Comparison of ENCODE assay signal across 23 cellular contexts in genomic region chr2:240597419-240598181, GRCh38. TPM values are rescaled to one million over a fixed set of nuclear protein-coding genes. Genes with fewer than 3 reads are reported as not detected.
DNase-seq lines count a peak whose midpoint lies in the region; ATAC-seq and TF ChIP-seq lines count a peak whose summit lies in the region.
"Had no signal": no experiment of that assay in that cellular context is flagged by ENCODE, and none has a peak within 500 bp of the region (broad histone marks: within the 10 kb centered on the region; RNA-seq: fewer than 3 reads in every experiment).

No MANE protein-coding gene starts in this region.

- WGBS in aorta, 2 donors, result 88 to 90% methylated on average over 20 to 22 of the region's 22 CpGs

- H3K4me3 Mint-ChIP-seq in activated naive CD8-positive, alpha-beta T cell treated with anti-CD3 and anti-CD28 coated beads, Interleukin-2, amount 10 ng/mL, durations not matched to agents 7 days and 5 days, result no peak overlapping the region
- H3K4me3 Mint-ChIP-seq in activated naive CD8-positive, alpha-beta T cell treated with anti-CD3 and anti-CD28 coated beads for 36 hours, result no peak overlapping the region
- H3K4me3 Mint-ChIP-seq in GM23338, result no peak overlapping the region
- H3K4me3 Mint-ChIP-seq: activated CD4-positive, alpha-beta T cell treated with anti-CD3 and anti-CD28 coated beads, Interleukin-2, amount 10 ng/mL, durations not matched to agents 7 days and 5 days; IgD-negative memory B cell; nephron progenitor cell had no signal

- H3K36me3 ChIP-seq in muscle layer of colon (ENCODE audit: insufficient read depth, low read length), result peaks cover 16% of the 10 kb centered on the region
- H3K36me3 ChIP-seq in aorta (ENCODE audit: control insufficient read depth in 1 of 2, insufficient read depth in 2 of 2, low read length in 1 of 2), result no peaks in the 10 kb centered on the region
- no peaks in the 10 kb centered on the region for H3K36me3 ChIP-seq in GM23338 (ENCODE audit: insufficient read depth)

- H3K9me3 ChIP-seq in muscle layer of colon (ENCODE audit: low read length), result no peaks in the 10 kb centered on the region
- no peaks in the 10 kb centered on the region for H3K9me3 ChIP-seq in aorta (ENCODE audit: control insufficient read depth, low read length)
- H3K9me3 ChIP-seq: heart right ventricle, mucosa of descending colon had no signal

- intact Hi-C loops in Right ventricle myocardium superior (cut with DNase I), result no loop called here
- intact Hi-C loops in aorta (cut with DNase I), result no loop called here

- H3K27me3 ChIP-seq in muscle layer of colon (ENCODE audit: control insufficient read depth in 1 of 2, insufficient read depth in 2 of 2, low read length in 2 of 2) (no peaks in the 10 kb centered on the region), aorta (ENCODE audit: control insufficient read depth in 1 of 2, insufficient read depth in 2 of 2, low read length in 1 of 2) (no peaks in the 10 kb centered on the region), GM23338 (ENCODE audit: insufficient read depth) (no peaks in the 10 kb centered on the region)
- H3K27me3 ChIP-seq: heart right ventricle had no signal

- H3K4me1 Mint-ChIP-seq in activated naive CD8-positive, alpha-beta T cell treated with anti-CD3 and anti-CD28 coated beads, Interleukin-2, amount 10 ng/mL, durations not matched to agents 7 days and 5 days, result no peaks in the 10 kb centered on the region
- H3K4me1 Mint-ChIP-seq in activated naive CD8-positive, alpha-beta T cell treated with anti-CD3 and anti-CD28 coated beads for 36 hours, result no peaks in the 10 kb centered on the region
- H3K4me1 Mint-ChIP-seq in GM23338, result no peaks in the 10 kb centered on the region; the same call in 2 of the 3 replicates
- H3K4me1 Mint-ChIP-seq: activated CD4-positive, alpha-beta T cell treated with anti-CD3 and anti-CD28 coated beads, Interleukin-2, amount 10 ng/mL, durations not matched to agents 7 days and 5 days; IgD-negative memory B cell; nephron progenitor cell had no signal

- no peaks in the 10 kb centered on the region for H3K36me3 Mint-ChIP-seq in activated naive CD8-positive, alpha-beta T cell treated with anti-CD3 and anti-CD28 coated beads, Interleukin-2, amount 10 ng/mL, durations not matched to agents 7 days and 5 days
- H3K36me3 Mint-ChIP-seq in activated naive CD8-positive, alpha-beta T cell treated with anti-CD3 and anti-CD28 coated beads for 36 hours, result no peaks in the 10 kb centered on the region
- H3K36me3 Mint-ChIP-seq in GM23338 (ENCODE audit: low read depth), result peaks cover 2% of the 10 kb centered on the region; the same call in 2 of the 3 replicates

- no peak for ATAC-seq in activated naive CD8-positive, alpha-beta T cell treated with anti-CD3 and anti-CD28 coated beads, Interleukin-2, amount 10 ng/mL, durations not matched to agents 7 days and 5 days (ENCODE audit: low read depth)
- ATAC-seq in Right ventricle myocardium superior (ENCODE audit: poor library complexity) (no peak), aorta (ENCODE audit: low FRiP score) (no peak), GM23338 (no peak), GM21786 (IDR thresholded peaks at IDR 0.05; ENCODE audit: unreplicated experiment) (no peak)
- ATAC-seq: left colon, mucosa of descending colon, SK-N-SH treated with all-trans-retinoic acid at 6 μM for 48 hours had no signal

- no peaks in the 10 kb centered on the region for H3K9me3 Mint-ChIP-seq in activated naive CD8-positive, alpha-beta T cell treated with anti-CD3 and anti-CD28 coated beads, Interleukin-2, amount 10 ng/mL, durations not matched to agents 7 days and 5 days
- H3K9me3 Mint-ChIP-seq in activated naive CD8-positive, alpha-beta T cell treated with anti-CD3 and anti-CD28 coated beads for 36 hours, result no peaks in the 10 kb centered on the region
- no peaks in the 10 kb centered on the region for H3K9me3 Mint-ChIP-seq in GM23338
- H3K9me3 Mint-ChIP-seq: activated CD4-positive, alpha-beta T cell treated with anti-CD3 and anti-CD28 coated beads, Interleukin-2, amount 10 ng/mL, durations not matched to agents 7 days and 5 days; activated T-helper 2 cell treated with anti-CD3 and anti-CD28 coated beads, Interferon-gamma antibody, Interleukin-2, Interleukin-4, amounts not matched to agents 10 μg/mL and 5 μg/mL and 100 μg/mL, durations not matched to agents 14 hours and 24 hours and 36 hours; IgD-negative memory B cell; nephron progenitor cell had no signal

- H3K4me2 ChIP-seq in GM23338, result no peak overlapping the region

- H3K4me3 ChIP-seq in muscle layer of colon (ENCODE audit: low read depth in 1 of 2, low read length in 2 of 2) (no peak overlapping the region), aorta (ENCODE audit: low read length in 2 of 2) (no peak overlapping the region), GM23338 (no peak overlapping the region)
- H3K4me3 ChIP-seq: mucosa of descending colon had no signal

- H3K79me2 ChIP-seq in GM23338 (replicated peaks; ENCODE audit: insufficient read depth), result peaks cover 3% of the 10 kb centered on the region

- H4K20me1 ChIP-seq in GM23338 (replicated peaks; ENCODE audit: insufficient read depth), result peaks cover 3% of the 10 kb centered on the region

- H3K27ac ChIP-seq in muscle layer of colon (ENCODE audit: low read depth, low read length) (peak overlapping the region; percentile 49), aorta (ENCODE audit: low read depth in 1 of 2, low read length in 2 of 2) (no peak overlapping the region), GM23338 (ENCODE audit: low read depth) (no peak overlapping the region)

- no peaks in the 10 kb centered on the region for H3K27me3 Mint-ChIP-seq in activated naive CD8-positive, alpha-beta T cell treated with anti-CD3 and anti-CD28 coated beads, Interleukin-2, amount 10 ng/mL, durations not matched to agents 7 days and 5 days
- no peaks in the 10 kb centered on the region for H3K27me3 Mint-ChIP-seq in activated naive CD8-positive, alpha-beta T cell treated with anti-CD3 and anti-CD28 coated beads for 36 hours
- peaks cover 1% of the 10 kb centered on the region for H3K27me3 Mint-ChIP-seq in GM23338 (ENCODE audit: insufficient read depth, low read depth, poor library complexity)
- H3K27me3 Mint-ChIP-seq: activated CD4-positive, alpha-beta T cell treated with anti-CD3 and anti-CD28 coated beads, Interleukin-2, amount 10 ng/mL, durations not matched to agents 7 days and 5 days; IgD-negative memory B cell had no signal

- H2AFZ ChIP-seq in GM23338, result no peak overlapping the region

- POLR2A ChIA-PET in activated naive CD8-positive, alpha-beta T cell treated with anti-CD3 and anti-CD28 coated beads, Interleukin-2, amount 10 ng/mL, durations not matched to agents 7 days and 5 days (lab: Charles Lee), result interaction anchor here (2.2 kb wide), 1 partner anchor 11 kb away, joined by 5 read pairs; the partner anchor contains the start of gene CAPN10

- no peaks in the 10 kb centered on the region for H3K9me2 ChIP-seq in GM23338 (ENCODE audit: insufficient read depth)

- H3K4me1 ChIP-seq in muscle layer of colon (ENCODE audit: insufficient read depth, low read length), result peaks cover 34% of the 10 kb centered on the region
- no peaks in the 10 kb centered on the region for H3K4me1 ChIP-seq in aorta (ENCODE audit: control insufficient read depth in 1 of 2, insufficient read depth in 2 of 2, low read length in 2 of 2)
- H3K4me1 ChIP-seq in GM23338 (ENCODE audit: insufficient read depth), result no peaks in the 10 kb centered on the region

- no peak overlapping the region for H3K27ac Mint-ChIP-seq in activated naive CD8-positive, alpha-beta T cell treated with anti-CD3 and anti-CD28 coated beads, Interleukin-2, amount 10 ng/mL, durations not matched to agents 7 days and 5 days
- no peak overlapping the region for H3K27ac Mint-ChIP-seq in activated naive CD8-positive, alpha-beta T cell treated with anti-CD3 and anti-CD28 coated beads for 36 hours
- no peak overlapping the region for H3K27ac Mint-ChIP-seq in GM23338
- H3K27ac Mint-ChIP-seq: activated CD4-positive, alpha-beta T cell treated with anti-CD3 and anti-CD28 coated beads, Interleukin-2, amount 10 ng/mL, durations not matched to agents 7 days and 5 days; activated T-helper 2 cell treated with anti-CD3 and anti-CD28 coated beads, Interferon-gamma antibody, Interleukin-2, Interleukin-4, amounts not matched to agents 10 μg/mL and 5 μg/mL and 100 μg/mL, durations not matched to agents 14 hours and 24 hours and 36 hours; IgD-negative memory B cell; nephron progenitor cell had no signal

- no peak overlapping the region for H3K9ac ChIP-seq in muscle layer of colon (ENCODE audit: low read length)

- no peaks in the 10 kb centered on the region for H3F3A ChIP-seq in GM23338 (replicated peaks; ENCODE audit: low read depth)

- peak; percentile 24 for DNase-seq in activated naive CD8-positive, alpha-beta T cell treated with anti-CD3 and anti-CD28 coated beads, Interleukin-2, amount 10 ng/mL, durations not matched to agents 7 days and 5 days
- DNase-seq in activated naive CD8-positive, alpha-beta T cell treated with anti-CD3 and anti-CD28 coated beads for 36 hours, result no peak
- DNase-seq in Right ventricle myocardium superior, result peak; percentile 37
- peak; percentile 41 to 72 for DNase-seq in aorta
- no peak for DNase-seq in activated gamma-delta T cell treated with Interleukin-2 at 50 U/mL for 16 hours
- no peak for DNase-seq in GM23338 (ENCODE audit: low spot score)
- DNase-seq: activated CD4-positive, alpha-beta T cell treated with anti-CD3 and anti-CD28 coated beads, Interleukin-2, amount 10 ng/mL, durations not matched to agents 7 days and 5 days; DMS 273 treated with DMSO at 0.1 percent for 48 hours; effector CD8-positive, alpha-beta T cell; erythroblast; NCI-H1092 treated with DMSO at 0.1 percent for 48 hours; NCI-H1930; NCI-H526 treated with DMSO at 0.1 percent for 48 hours; nephron progenitor cell; RPMI8226 had no signal

- TF ChIP-seq CTCF in GM23338 (conservative IDR thresholded peaks at IDR 0.05; ENCODE audit: low read depth in 2 of 2), result no peak

RNA-seq across cellular contexts. Expression of gene CAPN10, which starts 11.1 kb away (rescaled TPM):
- 10 to 100 TPM; 72.3 to 74.2 TPM for total RNA-seq in activated naive CD8-positive, alpha-beta T cell treated with anti-CD3 and anti-CD28 coated beads, Interleukin-2, amount 10 ng/mL, durations not matched to agents 7 days and 5 days
- 10 to 100 TPM; 30.1 to 32.3 TPM for total RNA-seq in activated naive CD8-positive, alpha-beta T cell treated with anti-CD3 and anti-CD28 coated beads for 36 hours
- total RNA-seq in Right ventricle myocardium superior (49.7 TPM), aorta (10 to 100 TPM; 23.7 to 35.5 TPM)
- polyA plus RNA-seq in aorta (10 to 100 TPM; 12.6 to 66.9 TPM), GM23338 (2016; fragmentation: Nextera tagmentation; extraction: Ambion mirVana) (30.2 and 31.7 TPM in 2 replicates)
- total RNA-seq in GM23338 (2014; rRNA removed; shearing (Covaris generic)), result 47.0 and 59.8 TPM in 2 replicates

RNA-seq across cellular contexts. Expression of gene GPR35, which starts 27.7 kb away (rescaled TPM):
- total RNA-seq in activated naive CD8-positive, alpha-beta T cell treated with anti-CD3 and anti-CD28 coated beads, Interleukin-2, amount 10 ng/mL, durations not matched to agents 7 days and 5 days, result 10 to 100 TPM; 19.2 to 19.3 TPM
- total RNA-seq in activated naive CD8-positive, alpha-beta T cell treated with anti-CD3 and anti-CD28 coated beads for 36 hours, result 1 to 10 TPM; 7.6 to 7.8 TPM
- total RNA-seq in Right ventricle myocardium superior, result 2.0 TPM
- total RNA-seq in aorta, result 1 to 10 TPM; 2.1 to 3.9 TPM
- 10 to 100 TPM; 10.1 to 14.5 TPM for polyA plus RNA-seq in aorta
- total RNA-seq in GM23338 (2014; rRNA removed; shearing (Covaris generic)), result 0.39 TPM in 1 of 2 replicates, not detected in the other
- 0.21 TPM in 1 of 2 replicates, not detected in the other for polyA plus RNA-seq in GM23338 (2016; fragmentation: Nextera tagmentation; extraction: Ambion mirVana)
- polyA plus RNA-seq: IgD-negative memory B cell had no signal

RNA-seq across cellular contexts. Expression of gene RNPEPL1, which starts 29.3 kb away (rescaled TPM):
- 100 to 1,000 TPM; 124 TPM for total RNA-seq in activated naive CD8-positive, alpha-beta T cell treated with anti-CD3 and anti-CD28 coated beads, Interleukin-2, amount 10 ng/mL, durations not matched to agents 7 days and 5 days
- 10 to 100 TPM; 33.8 to 37.2 TPM for total RNA-seq in activated naive CD8-positive, alpha-beta T cell treated with anti-CD3 and anti-CD28 coated beads for 36 hours
- 89.5 TPM for total RNA-seq in Right ventricle myocardium superior
- 10 to 100 TPM; 42.9 to 46.9 TPM for total RNA-seq in aorta
- polyA plus RNA-seq in aorta, result 100 to 1,000 TPM in 1 of 2 donors, 10 to 100 TPM in 1; 48.2 to 108 TPM
- total RNA-seq in GM23338 (2014; rRNA removed; shearing (Covaris generic)), result 21.0 and 28.4 TPM in 2 replicates
- 5.5 and 6.0 TPM in 2 replicates for polyA plus RNA-seq in GM23338 (2016; fragmentation: Nextera tagmentation; extraction: Ambion mirVana)

RNA-seq across cellular contexts. Expression of gene DUSP28, which starts 37.4 kb away (rescaled TPM):
- 10 to 100 TPM; 12.3 to 13.8 TPM for total RNA-seq in activated naive CD8-positive, alpha-beta T cell treated with anti-CD3 and anti-CD28 coated beads, Interleukin-2, amount 10 ng/mL, durations not matched to agents 7 days and 5 days
- total RNA-seq in activated naive CD8-positive, alpha-beta T cell treated with anti-CD3 and anti-CD28 coated beads for 36 hours, result 1 to 10 TPM; 6.7 to 6.9 TPM
- total RNA-seq in Right ventricle myocardium superior (11.5 TPM), aorta (1 to 10 TPM; 2.1 to 3.4 TPM)
- polyA plus RNA-seq in aorta (1 to 10 TPM; 3.0 to 5.0 TPM), GM23338 (2016; fragmentation: Nextera tagmentation; extraction: Ambion mirVana) (4.3 and 4.8 TPM in 2 replicates)
- 1.0 and 2.7 TPM in 2 replicates for total RNA-seq in GM23338 (2014; rRNA removed; shearing (Covaris generic))

RNA-seq across cellular contexts. Expression of gene ANKMY1, which starts 39.8 kb away (rescaled TPM):
- total RNA-seq in activated naive CD8-positive, alpha-beta T cell treated with anti-CD3 and anti-CD28 coated beads, Interleukin-2, amount 10 ng/mL, durations not matched to agents 7 days and 5 days, result 10 to 100 TPM; 50.9 to 53.2 TPM
- total RNA-seq in activated naive CD8-positive, alpha-beta T cell treated with anti-CD3 and anti-CD28 coated beads for 36 hours, result 10 to 100 TPM; 13.3 to 15.9 TPM
- total RNA-seq in Right ventricle myocardium superior (5.6 TPM), aorta (10 to 100 TPM; 10.4 to 22.0 TPM)
- polyA plus RNA-seq in aorta (1 to 10 TPM; 6.2 to 6.6 TPM), GM23338 (2016; fragmentation: Nextera tagmentation; extraction: Ambion mirVana) (2.3 TPM in 2 replicates)
- total RNA-seq in GM23338 (2014; rRNA removed; shearing (Covaris generic)), result 8.9 and 9.0 TPM in 2 replicates

Comparison
In these comparisons a context has a peak if more than half of its experiments do, and no peak if none do; other contexts are left out.
1. DNase-seq: peak in activated naive CD8-positive, alpha-beta T cell treated with anti-CD3 and anti-CD28 coated beads, Interleukin-2, amount 10 ng/mL, durations not matched to agents 7 days and 5 days (single experiment), Right ventricle myocardium superior (single experiment) and aorta (2 of 2); none in activated naive CD8-positive, alpha-beta T cell treated with anti-CD3 and anti-CD28 coated beads for 36 hours (single experiment), activated gamma-delta T cell treated with Interleukin-2 at 50 U/mL for 16 hours (single experiment) and GM23338 (single experiment).